33 cellular contexts compared by ENCODE assay signal in genomic region chr13:80721689-80722088, GRCh38.
"Had no signal": no experiment of that assay in that cellular context is flagged by ENCODE, and none has a peak within 500 bp of the region (broad histone marks: within the 10 kb centered on the region; RNA-seq: fewer than 3 reads in every experiment).

No MANE protein-coding gene starts in this region.

- H3K9me3 ChIP-seq: MG63 had no signal

- DNase-seq: Karpas-422, Kasumi-1, MG63, MM.1S, MV-4-11, NCI-H1048, NCI-H1092, NCI-H1092 treated with DMSO at 0.1 percent for 48 hours, NCI-H1105, NCI-H1105 treated with DMSO at 0.1 percent for 48 hours, NCI-H1417, NCI-H1417 treated with DMSO at 0.1 percent for 48 hours, NCI-H1436, NCI-H1436 treated with DMSO at 0.1 percent for 48 hours, NCI-H146, NCI-H1694, NCI-H1694 treated with DMSO at 0.1 percent for 48 hours, NCI-H187, NCI-H187 treated with DMSO at 0.1 percent for 48 hours, NCI-H2029, NCI-H2029 treated with DMSO at 0.1 percent for 48 hours, NCI-H2081, NCI-H2081 treated with DMSO at 0.1 percent for 48 hours, NCI-H2107, NCI-H2171, NCI-H2171 treated with DMSO at 0.1 percent for 48 hours, NCI-H2227 treated with DMSO at 0.1 percent for 48 hours, NCI-H226, NCI-H345, NCI-H446, NCI-H446 treated with DMSO at 0.1 percent for 48 hours, NCI-H510A, NCI-H510A treated with DMSO at 0.1 percent for 48 hours had no signal

- H3K36me3 ChIP-seq: MG63 had no signal

- H3K27me3 ChIP-seq: MG63 had no signal

- H3K4me3 ChIP-seq: MG63 had no signal
